Comparison of ENCODE assay signal across 1 cellular context in the genomic region with DNA sequence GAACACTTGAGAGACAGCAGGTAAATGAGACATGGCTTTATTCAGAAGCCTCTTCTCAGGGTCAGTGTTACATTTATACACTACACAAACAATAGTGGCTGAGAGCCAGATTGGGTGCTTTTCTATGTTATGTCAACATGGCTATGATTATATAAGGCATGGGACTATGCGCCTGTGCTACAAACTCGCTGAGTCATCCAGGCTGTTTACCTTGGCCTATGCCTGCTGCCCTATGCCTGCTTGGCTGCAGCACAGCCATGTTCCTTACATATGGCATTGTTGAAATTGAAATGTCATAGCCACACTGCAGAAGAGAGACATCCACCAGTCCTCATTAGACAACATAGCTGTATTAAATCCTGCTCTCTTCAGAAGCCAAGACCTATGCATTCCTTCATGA.
TF ChIP-seq lines count a peak whose summit lies in the region.

No MANE protein-coding gene starts in this region.

TF ChIP-seq in SK-N-SH, 30 proteins besides CTCF, POLR2A, EP300 and RAD21 (continued from another document):
- TF ChIP-seq, protein P1, sequence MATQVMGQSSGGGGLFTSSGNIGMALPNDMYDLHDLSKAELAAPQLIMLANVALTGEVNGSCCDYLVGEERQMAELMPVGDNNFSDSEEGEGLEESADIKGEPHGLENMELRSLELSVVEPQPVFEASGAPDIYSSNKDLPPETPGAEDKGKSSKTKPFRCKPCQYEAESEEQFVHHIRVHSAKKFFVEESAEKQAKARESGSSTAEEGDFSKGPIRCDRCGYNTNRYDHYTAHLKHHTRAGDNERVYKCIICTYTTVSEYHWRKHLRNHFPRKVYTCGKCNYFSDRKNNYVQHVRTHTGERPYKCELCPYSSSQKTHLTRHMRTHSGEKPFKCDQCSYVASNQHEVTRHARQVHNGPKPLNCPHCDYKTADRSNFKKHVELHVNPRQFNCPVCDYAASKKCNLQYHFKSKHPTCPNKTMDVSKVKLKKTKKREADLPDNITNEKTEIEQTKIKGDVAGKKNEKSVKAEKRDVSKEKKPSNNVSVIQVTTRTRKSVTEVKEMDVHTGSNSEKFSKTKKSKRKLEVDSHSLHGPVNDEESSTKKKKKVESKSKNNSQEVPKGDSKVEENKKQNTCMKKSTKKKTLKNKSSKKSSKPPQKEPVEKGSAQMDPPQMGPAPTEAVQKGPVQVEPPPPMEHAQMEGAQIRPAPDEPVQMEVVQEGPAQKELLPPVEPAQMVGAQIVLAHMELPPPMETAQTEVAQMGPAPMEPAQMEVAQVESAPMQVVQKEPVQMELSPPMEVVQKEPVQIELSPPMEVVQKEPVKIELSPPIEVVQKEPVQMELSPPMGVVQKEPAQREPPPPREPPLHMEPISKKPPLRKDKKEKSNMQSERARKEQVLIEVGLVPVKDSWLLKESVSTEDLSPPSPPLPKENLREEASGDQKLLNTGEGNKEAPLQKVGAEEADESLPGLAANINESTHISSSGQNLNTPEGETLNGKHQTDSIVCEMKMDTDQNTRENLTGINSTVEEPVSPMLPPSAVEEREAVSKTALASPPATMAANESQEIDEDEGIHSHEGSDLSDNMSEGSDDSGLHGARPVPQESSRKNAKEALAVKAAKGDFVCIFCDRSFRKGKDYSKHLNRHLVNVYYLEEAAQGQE (IDR thresholded peaks at IDR 0.05; ENCODE audit: low read depth, low read length): no peak
